8 cellular contexts compared by ENCODE assay signal in the genomic region with DNA sequence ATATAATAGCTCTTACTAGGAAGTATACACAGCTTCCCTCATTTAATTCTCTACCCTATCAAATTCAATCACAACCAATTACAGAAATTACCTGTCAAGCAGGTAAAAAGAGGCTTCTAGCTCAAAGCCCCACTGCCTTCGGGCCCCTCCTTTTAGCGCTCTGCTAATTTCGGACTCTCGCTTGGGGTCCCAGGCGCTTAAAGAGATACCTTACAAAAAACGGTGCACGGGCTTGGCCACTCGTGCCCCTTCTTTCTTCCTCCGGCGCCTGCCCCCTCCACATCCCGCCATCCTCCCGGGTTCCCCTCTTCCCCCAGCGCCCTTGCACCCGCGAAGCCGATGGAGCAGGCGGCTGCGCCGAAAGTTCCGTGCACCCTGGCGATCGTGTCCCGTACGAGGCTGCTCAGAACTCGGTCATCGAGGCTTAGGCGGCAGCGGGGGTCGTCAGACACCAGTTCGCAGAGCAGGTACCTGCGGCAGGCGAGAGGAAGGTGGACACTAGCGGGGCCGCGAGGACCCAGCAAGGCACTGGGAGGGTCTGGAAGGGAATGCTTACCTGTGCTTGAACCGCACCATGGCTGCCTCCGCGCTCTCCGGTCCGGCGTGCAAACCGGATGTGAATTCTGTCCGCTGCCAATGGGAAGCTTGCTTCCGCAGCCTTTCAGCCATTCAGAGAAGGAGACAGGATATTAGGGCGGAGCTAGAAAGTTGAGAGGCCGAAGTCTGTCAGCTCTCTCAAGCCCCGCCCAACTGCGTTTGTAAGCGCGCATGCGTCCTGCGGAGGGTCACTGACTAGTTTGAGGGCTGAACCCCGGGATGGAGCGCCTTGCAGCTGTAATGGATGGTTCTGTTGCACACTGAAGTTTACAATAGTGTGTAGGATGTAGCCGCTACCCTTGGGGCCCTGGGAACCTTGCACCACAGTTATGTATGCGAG. TPM values are rescaled to one million over a fixed set of nuclear protein-coding genes. Genes with fewer than 3 reads are reported as not detected.
A peak's percentile ranks its signal among the peaks of the same experiment; 100 is the strongest.
DNase-seq lines count a peak whose midpoint lies in the region; ATAC-seq, FAIRE-seq and TF ChIP-seq lines count a peak whose summit lies in the region.

Gene POP5, minus strand, starts transcription at position 616 of the 937 bp plus-strand sequence. Its CDS starts 40 bp downstream, at position 576.

- FAIRE-seq in bronchial epithelial cell (lab: Jason Lieb, UNC) (peak; percentile 84), small intestine (lab: Jason Lieb, UNC) (no peak)

- no peaks in the 10 kb centered on the region for H3K9me3 ChIP-seq in small intestine (ENCODE audit: control insufficient read depth, low read depth)

- H3K4me3 ChIP-seq in AG04449 (ENCODE audit: low read depth, low read length) (peak within 1 kb of the TSS; percentile 98), WI38 (ENCODE audit: low read depth, low read length) (peak within 1 kb of the TSS; percentile 93), bronchial epithelial cell (ENCODE audit: low read depth, low read length) (peak within 1 kb of the TSS; percentile 90), small intestine (ENCODE audit: low read depth in 1 of 2, low read length in 2 of 2) (peak within 1 kb of the TSS; percentile 75 to 86)

- CTCF ChIA-PET in AG04449 (lab: Yijun Ruan, JAX), result interaction anchor here (0.7 to 6.9 kb wide), 16 partner anchors 9 to 531 kb away, joined by 3 to 103 read pairs (median 4); partner anchors contain the start of gene UNC119B

- H3K36me3 ChIP-seq in bronchial epithelial cell (ENCODE audit: control insufficient read depth, insufficient read depth, low read length) (peaks cover 5% of the 10 kb centered on the region), small intestine (ENCODE audit: control insufficient read depth in 2 of 2, insufficient read depth in 2 of 2, low read length in 2 of 2) (peaks cover 12 to 19% of the 10 kb centered on the region in 2 donors)

- peak; percentile 90 for ATAC-seq in GM18907 (IDR thresholded peaks at IDR 0.05; ENCODE audit: unreplicated experiment)
- peak; percentile 89 for ATAC-seq in HG03159 (IDR thresholded peaks at IDR 0.05; ENCODE audit: unreplicated experiment)

- peak within 1 kb of the TSS; percentile 43 to 65 for H3K27ac ChIP-seq in small intestine (ENCODE audit: low read depth in 1 of 2, low read length in 1 of 2)

- 0 to 1% (median 0%) methylated on average over 56 of the region's 56 CpGs for WGBS in small intestine, 3 donors

- peaks cover 0 to 4% of the 10 kb centered on the region in 2 donors for H3K4me1 ChIP-seq in small intestine (ENCODE audit: control insufficient read depth in 2 of 2, insufficient read depth in 1 of 2, low read depth in 1 of 2, low read length in 1 of 2)

- POLR2A ChIA-PET in AG04449 (lab: Yijun Ruan, JAX), result interaction anchor here (0.6 to 0.7 kb wide), 4 partner anchors 12 to 354 kb away, joined by 3 read pairs; no protein-coding TSS in a partner anchor

- TF ChIP-seq CTCF in AG04449 (IDR thresholded peaks at IDR 0.05; ENCODE audit: insufficient read depth, low read length, missing control alignments) (no peak), WI38 (IDR thresholded peaks at IDR 0.05; ENCODE audit: low read depth, low read length) (no peak), bronchial epithelial cell (IDR thresholded peaks at IDR 0.05; ENCODE audit: insufficient read depth, low read length, severe bottlenecking) (no peak)

- H3K27me3 ChIP-seq in bronchial epithelial cell (ENCODE audit: control insufficient read depth, insufficient read depth, low read length) (no peaks in the 10 kb centered on the region), small intestine (ENCODE audit: control insufficient read depth in 2 of 2, insufficient read depth in 2 of 2, low read length in 2 of 2) (no peaks in the 10 kb centered on the region)

- DNase-seq in AG04449 (ENCODE audit: low read depth, low spot score) (peak; percentile 84), NCI-H2227 treated with DMSO at 0.1 percent for 48 hours (lab: John Stamatoyannopoulos, UW) (peak; percentile 98), bronchial epithelial cell (ENCODE audit: low read depth) (peak; percentile 98), iPS-NIHi11 (ENCODE audit: low spot score) (peak; percentile 92), small intestine (peak; percentile 99)

RNA-seq across cellular contexts. Expression of gene POP5, which starts in this region (rescaled TPM):
- 26.3 and 33.2 TPM in 2 replicates for total RNA-seq in bronchial epithelial cell
- polyA plus RNA-seq in small intestine, result 10 to 100 TPM; 20.0 to 59.9 (median 32.7) TPM

Comparison
In these comparisons a context has a peak if more than half of its experiments do, and no peak if none do; other contexts are left out.
1. Peak in every context shown above with its lines: DNase-seq, ATAC-seq, H3K4me3 ChIP-seq and H3K27ac ChIP-seq.